Comparison of ENCODE assay signal across 8 cellular contexts in the genomic region with DNA sequence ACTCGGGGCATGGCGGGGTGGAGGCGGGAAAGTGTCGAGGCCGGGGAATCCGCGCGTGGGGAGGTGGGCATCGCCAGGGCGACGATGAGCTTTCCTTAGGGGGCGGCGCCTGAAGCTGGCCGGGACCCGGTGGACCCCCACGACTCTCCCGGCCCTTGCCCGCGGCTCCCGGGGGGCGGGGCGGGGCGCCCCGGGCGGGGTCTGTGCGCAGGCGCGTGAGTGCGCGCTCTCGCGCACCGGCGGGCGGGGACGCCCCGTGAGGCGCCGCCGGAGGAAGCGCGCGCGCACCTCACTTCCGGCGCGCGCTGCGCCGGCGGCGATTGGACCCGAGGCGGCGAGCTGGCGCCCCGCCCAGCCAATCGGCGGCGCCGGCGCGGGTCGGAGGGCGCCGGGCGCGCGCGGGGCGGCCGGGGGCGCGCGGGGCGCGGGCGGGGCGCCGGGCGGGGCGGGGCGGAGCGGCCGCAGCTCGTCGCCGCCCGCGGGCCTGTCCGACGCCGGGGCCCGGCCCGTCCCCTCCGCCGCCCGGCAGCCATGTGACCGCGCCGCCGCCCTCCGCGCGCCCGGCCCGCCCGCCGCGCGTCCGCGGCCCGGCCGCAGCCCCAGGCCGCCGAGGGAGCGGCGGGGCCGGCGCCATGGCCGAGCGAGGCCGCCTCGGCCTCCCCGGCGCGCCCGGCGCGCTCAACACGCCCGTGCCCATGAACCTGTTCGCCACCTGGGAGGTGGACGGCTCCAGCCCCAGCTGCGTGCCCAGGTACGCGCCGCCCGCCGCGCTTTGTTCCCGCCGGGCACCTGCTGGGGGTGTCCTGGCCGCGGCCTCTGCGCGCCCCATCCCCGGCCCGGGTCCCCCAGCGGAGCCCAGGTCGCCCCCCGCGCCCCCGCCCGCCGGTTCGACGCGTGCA. TPM values are rescaled to one million over a fixed set of nuclear protein-coding genes. Genes with fewer than 3 reads are reported as not detected.
DNase-seq lines count a peak whose midpoint lies in the region; ATAC-seq and TF ChIP-seq lines count a peak whose summit lies in the region.

A gene (plus strand): TSS at position 462 of the 899 bp plus-strand sequence. CDS start 171 bp downstream, at position 633.

- H3K9me3 Mint-ChIP-seq in immature natural killer cell: no peaks in the 10 kb centered on the region

- peak within 1 kb of the TSS; percentile 80 to 93 (median 88) for H3K27ac Mint-ChIP-seq in immature natural killer cell

- TF ChIP-seq CTCF in WI38 (IDR thresholded peaks at IDR 0.05; ENCODE audit: low read depth, low read length): no peak
- no peak for TF ChIP-seq CTCF in cardiac fibroblast (IDR thresholded peaks at IDR 0.05; ENCODE audit: low read depth, low read length)

- H3K4me1 Mint-ChIP-seq in immature natural killer cell: peaks cover 22 to 30% of the 10 kb centered on the region in 2 donors

- H3K4me3 Mint-ChIP-seq in immature natural killer cell: peak within 1 kb of the TSS; percentile 85 to 89 (median 88)

- H3K27me3 Mint-ChIP-seq in immature natural killer cell (ENCODE audit: low read depth in 3 of 3): peaks cover 7 to 13% (median 12%) of the 10 kb centered on the region in 3 donors

- H3K4me3 ChIP-seq in WI38 (ENCODE audit: low read depth, low read length): peak within 1 kb of the TSS; percentile 68
- H3K4me3 ChIP-seq in cardiac fibroblast (replicated peaks in 1 of 2; ENCODE audit: low read depth in 2 of 2, low read length in 2 of 2): peak within 1 kb of the TSS; percentile 60 to 79

- peak; percentile 85 for DNase-seq in NCI-H82 (lab: John Stamatoyannopoulos, UW)
- no peak for DNase-seq in NCI-H82 treated with DMSO at 0.1 percent for 48 hours (lab: John Stamatoyannopoulos, UW; ENCODE audit: unreplicated experiment)
- DNase-seq in NCI-H2081 treated with DMSO at 0.1 percent for 48 hours (lab: John Stamatoyannopoulos, UW): peak; percentile 7
- peak; percentile 76 to 91 for DNase-seq in cardiac fibroblast (ENCODE audit: low read depth in 2 of 2)
- DNase-seq in immature natural killer cell: peak; percentile 80 to 87 (median 86)
- DNase-seq in smooth muscle cell of the brain vasculature (ENCODE audit: low read depth, low spot score): peak; percentile 49

- peak; percentile 79 for ATAC-seq in HG02885 (IDR thresholded peaks at IDR 0.05; ENCODE audit: poor library complexity, unreplicated experiment)

- H3K36me3 Mint-ChIP-seq in immature natural killer cell: no peaks in the 10 kb centered on the region

RNA-seq across cellular contexts. Expression of the gene that starts here (rescaled TPM):
- polyA plus RNA-seq in immature natural killer cell: 1 to 10 TPM; 2.0 to 3.3 (median 2.7) TPM
